Comparison of ENCODE assay signal across 8 cellular contexts in genomic region chr14:53539489-53540126, GRCh38.
DNase-seq lines count a peak whose midpoint lies in the region; ATAC-seq and TF ChIP-seq lines count a peak whose summit lies in the region.

No MANE protein-coding gene starts in this region.

- peak; percentile 45 for TF ChIP-seq CTCF in HL-60 (IDR thresholded peaks at IDR 0.05; ENCODE audit: insufficient read depth, low read length)
- TF ChIP-seq CTCF in OCI-LY1 (IDR thresholded peaks at IDR 0.05; ENCODE audit: low read length): peak; percentile 91
- TF ChIP-seq CTCF in prostate gland (IDR thresholded peaks at IDR 0.05): peak; percentile 64 to 79 (median 72)
- TF ChIP-seq CTCF in natural killer cell (IDR thresholded peaks at IDR 0.05): no peak

- H3K4me3 ChIP-seq in HL-60 (replicated peaks; ENCODE audit: insufficient read depth, low read length) (no peak overlapping the region), OCI-LY1 (ENCODE audit: low read depth, low read length, poor library complexity, severe bottlenecking) (no peak overlapping the region), prostate gland (no peak overlapping the region)

- H4K20me1 ChIP-seq in OCI-LY1 (ENCODE audit: insufficient read depth, low read length): no peaks in the 10 kb centered on the region

- H3K4me2 ChIP-seq in OCI-LY1 (ENCODE audit: low read length): no peak overlapping the region

- H3K27me3 ChIP-seq in HL-60 (ENCODE audit: insufficient read depth, poor library complexity, severe bottlenecking): no peaks in the 10 kb centered on the region
- no peaks in the 10 kb centered on the region for H3K27me3 ChIP-seq in OCI-LY1 (ENCODE audit: insufficient read depth, low read length)
- no peaks in the 10 kb centered on the region for H3K27me3 ChIP-seq in prostate gland (replicated peaks; ENCODE audit: insufficient read depth)

- no peaks in the 10 kb centered on the region for H3K4me1 ChIP-seq in OCI-LY1 (ENCODE audit: insufficient read depth, low read length, severe bottlenecking)
- H3K4me1 ChIP-seq in prostate gland (replicated peaks): peaks cover 4% of the 10 kb centered on the region

- H3F3A ChIP-seq in OCI-LY1 (ENCODE audit: insufficient read depth, low read length): no peaks in the 10 kb centered on the region

- no peaks in the 10 kb centered on the region for H3K9me3 Mint-ChIP-seq in natural killer cell

- H3K36me3 ChIP-seq in OCI-LY1 (ENCODE audit: insufficient read depth, low read length) (no peaks in the 10 kb centered on the region), prostate gland (no peaks in the 10 kb centered on the region)

- H3K27ac Mint-ChIP-seq in natural killer cell: no peak overlapping the region

- no peaks in the 10 kb centered on the region for H3K27me3 Mint-ChIP-seq in natural killer cell (ENCODE audit: low read depth in 2 of 2)

- no peak overlapping the region for H2AFZ ChIP-seq in OCI-LY1 (ENCODE audit: low read length)

- DNase-seq in COLO829 (ENCODE audit: low spot score): peak; percentile 49
- peak; percentile 42 for DNase-seq in GM19240 (ENCODE audit: insufficient read length, low spot score)
- DNase-seq in HL-60 (ENCODE audit: low read depth in 1 of 2, low spot score in 1 of 2): peak; percentile 28 to 55
- DNase-seq in activated naive CD4-positive, alpha-beta T cell treated with anti-CD3 and anti-CD28 coated beads, Interleukin-2, amount 50 U/mL, for 16 hours: peak; percentile 37
- DNase-seq in cardiac septum (ENCODE audit: low spot score): peak; percentile 78
- DNase-seq in prostate gland (ENCODE audit: low spot score): peak; percentile 50
- no peak for DNase-seq in natural killer cell

- TF ChIP-seq POLR2A in prostate gland (IDR thresholded peaks at IDR 0.05): no peak

- H3K4me1 Mint-ChIP-seq in natural killer cell: no peaks in the 10 kb centered on the region

- no peak overlapping the region for H3K9ac ChIP-seq in OCI-LY1 (ENCODE audit: low read length)

- no peak overlapping the region for H3K4me3 Mint-ChIP-seq in natural killer cell

- WGBS in prostate gland: 32% methylated on average over 5 of the region's 5 CpGs

- no peaks in the 10 kb centered on the region for H3K9me2 ChIP-seq in OCI-LY1 (ENCODE audit: low read depth, low read length)

- intact Hi-C loops in cardiac septum (cut with DNase I): loop anchor here (5.0 to 10.0 kb wide), 4 partner anchors 415 to 793 kb away; partner anchors contain the start of gene BMP4
- intact Hi-C loops in prostate gland (cut with DNase I): loop anchor here (2.0 to 5.0 kb wide), 6 partner anchors 107 to 808 kb away; no protein-coding TSS in a partner anchor
- intact Hi-C loops in natural killer cell (cut with micrococcal nuclease): no loop called here

- H3K79me2 ChIP-seq in OCI-LY1 (ENCODE audit: insufficient read depth, low read length): no peaks in the 10 kb centered on the region

- no peaks in the 10 kb centered on the region for H3K36me3 Mint-ChIP-seq in natural killer cell

- H3K27ac ChIP-seq in HL-60 (replicated peaks) (no peak overlapping the region), OCI-LY1 (ENCODE audit: low read depth, low read length, poor library complexity, severe bottlenecking) (no peak overlapping the region), prostate gland (no peak overlapping the region)

- no peaks in the 10 kb centered on the region for H3K9me3 ChIP-seq in OCI-LY1 (ENCODE audit: low read length)
- H3K9me3 ChIP-seq in prostate gland: no peaks in the 10 kb centered on the region

- no peak for ATAC-seq in natural killer cell
